17 cellular contexts compared by ENCODE assay signal in the genomic region with DNA sequence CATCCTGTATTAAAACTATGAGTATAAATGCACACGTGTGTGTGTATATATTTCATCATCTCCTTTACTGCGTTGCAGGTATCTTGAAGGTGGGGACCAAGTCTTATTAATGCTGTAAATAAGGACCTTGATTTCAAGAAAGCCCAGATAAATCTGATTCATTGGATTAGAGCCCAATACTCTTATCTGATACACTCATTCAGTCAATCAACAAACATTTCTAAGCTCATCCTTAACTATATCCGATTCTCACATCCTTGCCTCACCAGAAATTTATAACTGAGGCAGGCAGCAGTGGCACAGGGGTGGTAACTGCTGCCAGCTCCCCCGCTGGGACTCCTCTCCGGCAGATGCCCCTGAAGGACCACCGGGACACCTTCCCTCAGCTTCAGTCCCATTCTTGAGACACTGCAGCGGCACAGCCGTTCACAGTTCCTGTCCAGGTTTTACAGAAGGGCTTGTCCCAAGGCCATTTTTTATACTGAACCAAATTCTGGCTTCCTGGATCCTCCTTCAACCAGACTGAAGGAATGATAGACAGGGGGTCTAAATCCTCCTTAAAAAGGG. TPM values are rescaled to one million over a fixed set of nuclear protein-coding genes. Genes with fewer than 3 reads are reported as not detected.
A peak's percentile ranks its signal among the peaks of the same experiment; 100 is the strongest.
DNase-seq lines count a peak whose midpoint lies in the region; ATAC-seq and TF ChIP-seq lines count a peak whose summit lies in the region.
"Had no signal": no experiment of that assay in that cellular context is flagged by ENCODE, and none has a peak within 500 bp of the region (broad histone marks: within the 10 kb centered on the region; RNA-seq: fewer than 3 reads in every experiment).

No MANE protein-coding gene starts in this region.

- no peak for ATAC-seq in Right ventricle myocardium superior (ENCODE audit: poor library complexity)
- ATAC-seq: CD8-positive, alpha-beta T cell had no signal

- no peak overlapping the region for H2BK12ac ChIP-seq in mesenchymal stem cell (ENCODE audit: low read length in 2 of 2)

- H3K36me3 ChIP-seq in mesenchymal stem cell (ENCODE audit: control insufficient read depth in 1 of 2, insufficient read depth in 2 of 2, low read depth in 1 of 2, low read length in 2 of 2): peaks cover 0 to 12% of the 10 kb centered on the region in 2 experiments

- H3K4me1 Mint-ChIP-seq in Calu3 (ENCODE audit: low read depth, unreplicated experiment) (no peaks in the 10 kb centered on the region), type B pancreatic cell (ENCODE audit: unreplicated experiment) (no peaks in the 10 kb centered on the region)
- H3K4me1 Mint-ChIP-seq: B cell, H9, IgD-negative memory B cell had no signal

- no peak overlapping the region for H3K4ac ChIP-seq in mesenchymal stem cell (ENCODE audit: low read depth in 1 of 2, low read length in 2 of 2)

- H2BK120ac ChIP-seq in mesenchymal stem cell (ENCODE audit: low read depth, low read length): no peak overlapping the region

- no peak overlapping the region for H3K14ac ChIP-seq in mesenchymal stem cell (ENCODE audit: low read length in 2 of 2)

- no peaks in the 10 kb centered on the region for H3K27me3 Mint-ChIP-seq in Calu3 (ENCODE audit: unreplicated experiment)
- no peaks in the 10 kb centered on the region for H3K27me3 Mint-ChIP-seq in type B pancreatic cell
- H3K27me3 Mint-ChIP-seq: B cell, IgD-negative memory B cell had no signal

- no TSS peak for BruUV-seq in Calu3 (replicated peaks; lab: Mats Ljungman, UMichigan)

- peaks cover 20% of the 10 kb centered on the region for H3K79me1 ChIP-seq in mesenchymal stem cell (replicated peaks; ENCODE audit: low read length, poor library complexity, severe bottlenecking)

- TF ChIP-seq CTCF in Calu3 (IDR thresholded peaks at IDR 0.05; ENCODE audit: unreplicated experiment): no peak
- no peak for TF ChIP-seq CTCF in type B pancreatic cell (conservative IDR thresholded peaks at IDR 0.05)

- H3K27me3 ChIP-seq in mesenchymal stem cell (ENCODE audit: control insufficient read depth in 1 of 2, insufficient read depth in 1 of 2, low read length in 2 of 2): no peaks in the 10 kb centered on the region
- H3K27me3 ChIP-seq: BLaER1 treated with 17β-estradiol and CSF1 and Interleukin-3, amounts not matched to agents 10 nM and 100 nM had no signal

- WGBS in mesenchymal stem cell: 98% methylated on average over 5 of the region's 8 CpGs

- no peak overlapping the region for H2AK5ac ChIP-seq in mesenchymal stem cell (ENCODE audit: low read length, severe bottlenecking)

- H3K4me2 ChIP-seq in mesenchymal stem cell (ENCODE audit: low read length, poor library complexity, severe bottlenecking): no peak overlapping the region
- H3K4me2 ChIP-seq: BLaER1 treated with 17β-estradiol and CSF1 and Interleukin-3, amounts not matched to agents 10 nM and 100 nM had no signal

- no peak overlapping the region for H3K4me3 ChIP-seq in mesenchymal stem cell (ENCODE audit: insufficient read depth in 1 of 2, low read depth in 1 of 2, low read length in 2 of 2)
- H3K4me3 ChIP-seq: BLaER1 treated with 17β-estradiol and CSF1 and Interleukin-3, amounts not matched to agents 10 nM and 100 nM had no signal

- no peak overlapping the region for H2AFZ ChIP-seq in mesenchymal stem cell (ENCODE audit: low read depth, low read length)

- peaks cover 4% of the 10 kb centered on the region for H3K4me1 ChIP-seq in mesenchymal stem cell (ENCODE audit: control insufficient read depth, insufficient read depth, low read depth, low read length)
- H3K4me1 ChIP-seq: BLaER1 treated with 17β-estradiol and CSF1 and Interleukin-3, amounts not matched to agents 10 nM and 100 nM had no signal

- peaks cover 25% of the 10 kb centered on the region for H3K36me3 Mint-ChIP-seq in Calu3 (ENCODE audit: insufficient read depth, unreplicated experiment)
- H3K36me3 Mint-ChIP-seq in type B pancreatic cell: peaks cover 26% of the 10 kb centered on the region
- H3K36me3 Mint-ChIP-seq: CD8-positive, alpha-beta T cell had no signal

- no peak overlapping the region for H4K8ac ChIP-seq in mesenchymal stem cell (ENCODE audit: low read length)

- H3K9ac ChIP-seq in mesenchymal stem cell (ENCODE audit: low read length): no peak overlapping the region
- H3K9ac ChIP-seq: BLaER1 treated with 17β-estradiol and CSF1 and Interleukin-3, amounts not matched to agents 10 nM and 100 nM had no signal

- no peaks in the 10 kb centered on the region for H3K9me3 ChIP-seq in mesenchymal stem cell (ENCODE audit: control insufficient read depth, low read length)

- H3K4me3 Mint-ChIP-seq in Calu3 (ENCODE audit: low read depth, unreplicated experiment) (no peak overlapping the region), type B pancreatic cell (no peak overlapping the region)
- H3K4me3 Mint-ChIP-seq: B cell; CD8-positive, alpha-beta T cell; H9 had no signal

- peak; percentile 60 for DNase-seq in cardiac septum (ENCODE audit: low spot score)
- no peak for DNase-seq in Right ventricle myocardium superior
- no peak for DNase-seq in Calu3
- DNase-seq in mesenchymal stem cell: no peak
- no peak for DNase-seq in type B pancreatic cell (ENCODE audit: extremely low spot score, unreplicated experiment)
- no peak for DNase-seq in nucleus accumbens (lab: John Stamatoyannopoulos, UW)
- DNase-seq in NCI-H2107 (lab: John Stamatoyannopoulos, UW): no peak
- DNase-seq in AG20443 (ENCODE audit: low spot score): no peak
- DNase-seq: 8988T; CD8-positive, alpha-beta T cell; COR-L47; DMS79 treated with DMSO at 0.1 percent for 48 hours; GF-D8; H9 had no signal

- CTCF ChIA-PET in Calu3 (lab: Charles Lee): no interaction called here

- H4K91ac ChIP-seq in mesenchymal stem cell (ENCODE audit: low read length): no peak overlapping the region

- H3K27ac ChIP-seq in mesenchymal stem cell (ENCODE audit: low read length, poor library complexity, severe bottlenecking): no peak overlapping the region
- H3K27ac ChIP-seq: BLaER1 treated with 17β-estradiol and CSF1 and Interleukin-3, amounts not matched to agents 10 nM and 100 nM had no signal

- peak overlapping the region; percentile 10 for H3K27ac Mint-ChIP-seq in Calu3 (ENCODE audit: unreplicated experiment)
- H3K27ac Mint-ChIP-seq in type B pancreatic cell: peak overlapping the region; percentile 25
- H3K27ac Mint-ChIP-seq: B cell; CD8-positive, alpha-beta T cell; IgD-negative memory B cell had no signal

- no peak overlapping the region for H3K23ac ChIP-seq in mesenchymal stem cell (ENCODE audit: low read length in 2 of 2)

- H3K9me3 Mint-ChIP-seq in Calu3 (ENCODE audit: low read depth, unreplicated experiment): no peaks in the 10 kb centered on the region
- H3K9me3 Mint-ChIP-seq in type B pancreatic cell: peaks cover 14% of the 10 kb centered on the region

- intact Hi-C loops in cardiac septum (cut with DNase I) (no loop called here), Right ventricle myocardium superior (cut with DNase I) (no loop called here), Calu3 (cut with micrococcal nuclease; ENCODE audit: unreplicated experiment) (no loop called here)

- H2BK5ac ChIP-seq in mesenchymal stem cell (ENCODE audit: low read depth, low read length, poor library complexity, severe bottlenecking): no peak overlapping the region

- H3K18ac ChIP-seq in mesenchymal stem cell (ENCODE audit: low read depth in 1 of 2, low read length in 2 of 2): no peak overlapping the region

- peak overlapping the region; percentile 54 for H2BK15ac ChIP-seq in mesenchymal stem cell (ENCODE audit: low read depth, poor library complexity, severe bottlenecking)

RNA-seq across cellular contexts. Expression of gene BRI3, which starts 54.0 kb away (rescaled TPM):
- total RNA-seq in cardiac septum (162 TPM), Right ventricle myocardium superior (222 TPM), Calu3 (2022) (101 and 124 TPM in 2 replicates), type B pancreatic cell (ENCODE audit: low replicate concordance) (151 and 190 TPM in 2 replicates)
- 768 TPM for polyA plus RNA-seq in mesenchymal stem cell (2013, experiment 1 of 2)
- polyA plus RNA-seq in mesenchymal stem cell (2013, experiment 2 of 2): 790 TPM
